In genomic region chr12:64160718-64161060, GRCh38 we compare ENCODE assay signal across 18 cellular contexts.
DNase-seq lines count a peak whose midpoint lies in the region; ATAC-seq and TF ChIP-seq lines count a peak whose summit lies in the region.
"Had no signal": no experiment of that assay in that cellular context is flagged by ENCODE, and none has a peak within 500 bp of the region (broad histone marks: within the 10 kb centered on the region; RNA-seq: fewer than 3 reads in every experiment).

No MANE protein-coding gene starts in this region.

- no peaks in the 10 kb centered on the region for H3K36me3 Mint-ChIP-seq in natural killer cell

- H2AFZ ChIP-seq in PC-3 (ENCODE audit: low read length), result peak overlapping the region; percentile 73

- H3K9me3 Mint-ChIP-seq in natural killer cell, result peaks cover 2 to 4% of the 10 kb centered on the region in 2 donors

- H3K36me3 ChIP-seq in PC-3 (ENCODE audit: low read depth, low read length), result no peaks in the 10 kb centered on the region
- H3K36me3 ChIP-seq: adrenal gland, left ventricle myocardium inferior, prostate gland, upper lobe of left lung had no signal

- H3K9ac ChIP-seq in PC-3 (ENCODE audit: low read length), result no peak overlapping the region
- H3K9ac ChIP-seq: SK-N-SH had no signal

- no TSS peak for BruUV-seq in PC-3 (replicated peaks; lab: Mats Ljungman, UMichigan)

- POLR2A ChIA-PET in PC-3 (lab: Charles Lee; ENCODE audit: unreplicated experiment), result interaction anchor here (0.6 kb wide), 1 partner anchor 168 kb away, joined by 3 read pairs; no protein-coding TSS in a partner anchor

- H3K27ac Mint-ChIP-seq in natural killer cell, result no peak overlapping the region
- H3K27ac Mint-ChIP-seq: activated T-cell treated with anti-CD3 and anti-CD28 coated beads, Interleukin-2, amount 50 U/mL, for 72 hours; stimulated activated naive B cell treated with anti-CD40 and anti-IgM and Interleukin-4, amounts not matched to agents 10 μg/mL and 1 μg/mL and 100 μg/mL, for 72 hours had no signal

- ATAC-seq in PC-3 (peak; percentile 86), HG03565 (IDR thresholded peaks at IDR 0.05; ENCODE audit: unreplicated experiment) (no peak), natural killer cell (no peak)
- ATAC-seq: activated T-cell treated with anti-CD3 and anti-CD28 coated beads, Interleukin-2, amount 50 U/mL, for 72 hours; stimulated activated naive B cell treated with anti-CD40 and anti-IgM and Interleukin-4, amounts not matched to agents 10 μg/mL and 1 μg/mL and 100 μg/mL, for 72 hours had no signal

- no peak for TF ChIP-seq CTCF in AG10803 (conservative IDR thresholded peaks at IDR 0.05; ENCODE audit: low read length)
- no peak for TF ChIP-seq CTCF in PC-3 (conservative IDR thresholded peaks at IDR 0.05; ENCODE audit: low read depth, low read length)
- TF ChIP-seq CTCF in natural killer cell (IDR thresholded peaks at IDR 0.05), result no peak

- H3K4me3 ChIP-seq in AG10803 (ENCODE audit: low read length) (no peak overlapping the region), PC-3 (ENCODE audit: low read length) (peak overlapping the region; percentile 40; the same call in 1 of the 2 replicates)
- H3K4me3 ChIP-seq: adrenal gland, left ventricle myocardium inferior, prostate gland, upper lobe of left lung had no signal

- H3K9me3 ChIP-seq in PC-3 (ENCODE audit: low read length), result no peaks in the 10 kb centered on the region
- H3K9me3 ChIP-seq: adrenal gland, prostate gland, SK-N-SH had no signal

- CTCF ChIA-PET in PC-3 (lab: Charles Lee), result interaction anchor here (0.5 kb wide), 1 partner anchor 41 kb away, joined by 4 read pairs; no protein-coding TSS in a partner anchor

- peak overlapping the region; percentile 75 for H3K4me2 ChIP-seq in PC-3 (ENCODE audit: low read length)
- H3K4me2 ChIP-seq: SK-N-SH had no signal

- H3K4me3 Mint-ChIP-seq in natural killer cell, result no peak overlapping the region
- H3K4me3 Mint-ChIP-seq: activated T-cell treated with anti-CD3 and anti-CD28 coated beads, Interleukin-2, amount 50 U/mL, for 72 hours; naive B cell; stimulated activated naive B cell treated with anti-CD40 and anti-IgM and Interleukin-4, amounts not matched to agents 10 μg/mL and 1 μg/mL and 100 μg/mL, for 72 hours had no signal

- H3K9me2 ChIP-seq in PC-3 (replicated peaks; ENCODE audit: low read length), result no peaks in the 10 kb centered on the region
- H3K9me2 ChIP-seq: SK-N-SH had no signal

- no peaks in the 10 kb centered on the region for H4K20me1 ChIP-seq in PC-3 (ENCODE audit: low read length)

- H3F3A ChIP-seq in PC-3 (ENCODE audit: low read length, unreplicated experiment), result no peaks in the 10 kb centered on the region

- peak; percentile 87 for DNase-seq in AG10803 (ENCODE audit: low read depth)
- DNase-seq in PC-3, result peak; percentile 73
- peak; percentile 52 for DNase-seq in dermis blood vessel endothelial cell
- peak; percentile 13 to 69 for DNase-seq in lung microvascular endothelial cell (ENCODE audit: low read depth in 2 of 2)
- DNase-seq in nucleus accumbens (lab: John Stamatoyannopoulos, UW), result no peak
- no peak for DNase-seq in germinal center (ENCODE audit: low spot score)
- no peak for DNase-seq in natural killer cell
- DNase-seq: activated CD4-positive, alpha-beta T cell treated with anti-CD3 and anti-CD28 coated beads, Interleukin-2, amount 50 U/mL, for 48 hours; activated T-cell treated with anti-CD3 and anti-CD28 coated beads, Interleukin-2, amount 50 U/mL, for 72 hours; adrenal gland; Kasumi-1; left ventricle myocardium inferior; naive B cell; SK-N-SH; stimulated activated naive B cell treated with anti-CD40 and anti-IgM and Interleukin-4, amounts not matched to agents 10 μg/mL and 1 μg/mL and 100 μg/mL, for 72 hours; upper lobe of left lung had no signal

- H3K27ac ChIP-seq in PC-3 (ENCODE audit: low read length), result peak overlapping the region; percentile 79
- H3K27ac ChIP-seq: adrenal gland, left ventricle myocardium inferior, prostate gland, upper lobe of left lung had no signal

- no peaks in the 10 kb centered on the region for H3K27me3 Mint-ChIP-seq in natural killer cell (ENCODE audit: low read depth in 2 of 2)
- H3K27me3 Mint-ChIP-seq: stimulated activated naive B cell treated with anti-CD40 and anti-IgM and Interleukin-4, amounts not matched to agents 10 μg/mL and 1 μg/mL and 100 μg/mL, for 72 hours had no signal

- H3K4me1 ChIP-seq in PC-3 (ENCODE audit: insufficient read depth, low read length), result peaks cover 21% of the 10 kb centered on the region
- H3K4me1 ChIP-seq: adrenal gland, left ventricle myocardium inferior, prostate gland, upper lobe of left lung had no signal

- intact Hi-C loops in PC-3 (cut with micrococcal nuclease), result loop anchor here (1.0 kb wide), 1 partner anchor 316 kb away; the partner anchor contains the start of gene SRGAP1
- intact Hi-C loops in natural killer cell (cut with micrococcal nuclease), result no loop called here

- H3K27me3 ChIP-seq in PC-3 (ENCODE audit: low read length), result no peaks in the 10 kb centered on the region
- H3K27me3 ChIP-seq: adrenal gland, upper lobe of left lung had no signal

- H3K4me1 Mint-ChIP-seq in natural killer cell, result no peaks in the 10 kb centered on the region
- H3K4me1 Mint-ChIP-seq: naive B cell; stimulated activated naive B cell treated with anti-CD40 and anti-IgM and Interleukin-4, amounts not matched to agents 10 μg/mL and 1 μg/mL and 100 μg/mL, for 72 hours had no signal

- no peaks in the 10 kb centered on the region for H3K79me2 ChIP-seq in PC-3 (ENCODE audit: low read length)

Comparison
In these comparisons a context has a peak if more than half of its experiments do, and no peak if none do; other contexts are left out.
1. DNase-seq: peak in AG10803 (single experiment), PC-3 (single experiment), dermis blood vessel endothelial cell (single experiment) and lung microvascular endothelial cell (2 of 2); none in nucleus accumbens (0 of 56), germinal center (single experiment) and natural killer cell (single experiment).